ENCODE assay signal across 2 cellular contexts in the genomic region with DNA sequence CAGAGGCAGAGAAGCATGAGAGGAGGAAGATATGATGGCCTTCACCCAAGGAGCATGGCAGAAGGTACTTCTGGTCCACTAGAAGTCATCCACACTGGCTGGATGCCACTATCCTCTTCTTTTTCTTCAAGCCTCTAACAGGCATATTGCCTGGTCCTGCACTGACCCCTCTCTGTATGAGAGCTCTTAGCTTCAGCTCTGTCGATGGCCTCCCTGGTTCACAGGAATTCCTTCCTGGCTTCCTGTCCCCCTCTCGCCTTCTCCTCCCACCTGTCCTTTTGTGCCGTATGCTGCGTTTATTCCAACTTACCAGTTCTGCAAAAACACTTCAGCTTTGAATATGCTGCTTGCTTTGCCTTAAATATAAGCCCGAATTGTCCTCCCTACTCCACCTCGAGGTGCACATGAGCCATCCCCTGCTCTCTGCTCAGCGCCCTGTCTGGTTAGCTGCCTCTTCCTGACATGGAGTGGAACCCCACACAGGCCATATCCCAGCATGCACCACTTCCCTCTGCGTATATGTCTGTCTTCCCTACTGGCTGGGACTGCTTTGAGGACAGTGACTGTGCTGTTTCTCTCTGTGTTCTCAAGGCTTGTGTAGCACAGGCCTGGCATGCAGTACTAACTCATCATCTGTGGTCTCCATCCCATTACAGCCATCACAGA.
TF ChIP-seq lines count a peak whose summit lies in the region.

No MANE protein-coding gene starts in this region.

TF ChIP-seq in A549, 52 proteins besides CTCF, POLR2A, EP300 and RAD21 (continued from another document):
- TF ChIP-seq, protein P1, sequence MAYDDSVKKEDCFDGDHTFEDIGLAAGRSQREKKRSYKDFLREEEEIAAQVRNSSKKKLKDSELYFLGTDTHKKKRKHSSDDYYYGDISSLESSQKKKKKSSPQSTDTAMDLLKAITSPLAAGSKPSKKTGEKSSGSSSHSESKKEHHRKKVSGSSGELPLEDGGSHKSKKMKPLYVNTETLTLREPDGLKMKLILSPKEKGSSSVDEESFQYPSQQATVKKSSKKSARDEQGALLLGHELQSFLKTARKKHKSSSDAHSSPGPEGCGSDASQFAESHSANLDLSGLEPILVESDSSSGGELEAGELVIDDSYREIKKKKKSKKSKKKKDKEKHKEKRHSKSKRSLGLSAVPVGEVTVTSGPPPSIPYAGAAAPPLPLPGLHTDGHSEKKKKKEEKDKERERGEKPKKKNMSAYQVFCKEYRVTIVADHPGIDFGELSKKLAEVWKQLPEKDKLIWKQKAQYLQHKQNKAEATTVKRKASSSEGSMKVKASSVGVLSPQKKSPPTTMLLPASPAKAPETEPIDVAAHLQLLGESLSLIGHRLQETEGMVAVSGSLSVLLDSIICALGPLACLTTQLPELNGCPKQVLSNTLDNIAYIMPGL (CRISPR knock-in tag; IDR thresholded peaks at IDR 0.05; ENCODE audit: borderline replicate concordance): no peak
- TF ChIP-seq JUNB (IDR thresholded peaks at IDR 0.05) (no peak), FOSB (CRISPR knock-in tag; IDR thresholded peaks at IDR 0.05) (no peak), MAFK (IDR thresholded peaks at IDR 0.05; ENCODE audit: partially characterized antibody) (no peak)

TF ChIP-seq in GM12878, 131 proteins besides CTCF, POLR2A, EP300 and RAD21 (continued from another document):
- TF ChIP-seq, protein P2, sequence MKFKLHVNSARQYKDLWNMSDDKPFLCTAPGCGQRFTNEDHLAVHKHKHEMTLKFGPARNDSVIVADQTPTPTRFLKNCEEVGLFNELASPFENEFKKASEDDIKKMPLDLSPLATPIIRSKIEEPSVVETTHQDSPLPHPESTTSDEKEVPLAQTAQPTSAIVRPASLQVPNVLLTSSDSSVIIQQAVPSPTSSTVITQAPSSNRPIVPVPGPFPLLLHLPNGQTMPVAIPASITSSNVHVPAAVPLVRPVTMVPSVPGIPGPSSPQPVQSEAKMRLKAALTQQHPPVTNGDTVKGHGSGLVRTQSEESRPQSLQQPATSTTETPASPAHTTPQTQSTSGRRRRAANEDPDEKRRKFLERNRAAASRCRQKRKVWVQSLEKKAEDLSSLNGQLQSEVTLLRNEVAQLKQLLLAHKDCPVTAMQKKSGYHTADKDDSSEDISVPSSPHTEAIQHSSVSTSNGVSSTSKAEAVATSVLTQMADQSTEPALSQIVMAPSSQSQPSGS (IDR thresholded peaks at IDR 0.05; ENCODE audit: low read length): no peak
- TF ChIP-seq, protein P3, sequence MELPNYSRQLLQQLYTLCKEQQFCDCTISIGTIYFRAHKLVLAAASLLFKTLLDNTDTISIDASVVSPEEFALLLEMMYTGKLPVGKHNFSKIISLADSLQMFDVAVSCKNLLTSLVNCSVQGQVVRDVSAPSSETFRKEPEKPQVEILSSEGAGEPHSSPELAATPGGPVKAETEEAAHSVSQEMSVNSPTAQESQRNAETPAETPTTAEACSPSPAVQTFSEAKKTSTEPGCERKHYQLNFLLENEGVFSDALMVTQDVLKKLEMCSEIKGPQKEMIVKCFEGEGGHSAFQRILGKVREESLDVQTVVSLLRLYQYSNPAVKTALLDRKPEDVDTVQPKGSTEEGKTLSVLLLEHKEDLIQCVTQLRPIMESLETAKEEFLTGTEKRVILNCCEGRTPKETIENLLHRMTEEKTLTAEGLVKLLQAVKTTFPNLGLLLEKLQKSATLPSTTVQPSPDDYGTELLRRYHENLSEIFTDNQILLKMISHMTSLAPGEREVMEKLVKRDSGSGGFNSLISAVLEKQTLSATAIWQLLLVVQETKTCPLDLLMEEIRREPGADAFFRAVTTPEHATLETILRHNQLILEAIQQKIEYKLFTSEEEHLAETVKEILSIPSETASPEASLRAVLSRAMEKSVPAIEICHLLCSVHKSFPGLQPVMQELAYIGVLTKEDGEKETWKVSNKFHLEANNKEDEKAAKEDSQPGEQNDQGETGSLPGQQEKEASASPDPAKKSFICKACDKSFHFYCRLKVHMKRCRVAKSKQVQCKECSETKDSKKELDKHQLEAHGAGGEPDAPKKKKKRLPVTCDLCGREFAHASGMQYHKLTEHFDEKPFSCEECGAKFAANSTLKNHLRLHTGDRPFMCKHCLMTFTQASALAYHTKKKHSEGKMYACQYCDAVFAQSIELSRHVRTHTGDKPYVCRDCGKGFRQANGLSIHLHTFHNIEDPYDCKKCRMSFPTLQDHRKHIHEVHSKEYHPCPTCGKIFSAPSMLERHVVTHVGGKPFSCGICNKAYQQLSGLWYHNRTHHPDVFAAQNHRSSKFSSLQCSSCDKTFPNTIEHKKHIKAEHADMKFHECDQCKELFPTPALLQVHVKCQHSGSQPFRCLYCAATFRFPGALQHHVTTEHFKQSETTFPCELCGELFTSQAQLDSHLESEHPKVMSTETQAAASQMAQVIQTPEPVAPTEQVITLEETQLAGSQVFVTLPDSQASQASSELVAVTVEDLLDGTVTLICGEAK (IDR thresholded peaks at IDR 0.05; ENCODE audit: borderline replicate concordance): no peak
- TF ChIP-seq RFX5 (IDR thresholded peaks at IDR 0.05; ENCODE audit: low read depth, low read length) (no peak), MYB (IDR thresholded peaks at IDR 0.05; ENCODE audit: borderline replicate concordance, low read depth, low read length) (no peak), BRCA1 (IDR thresholded peaks at IDR 0.05; ENCODE audit: low read depth, low read length) (no peak), CHD1 (IDR thresholded peaks at IDR 0.05; ENCODE audit: low read depth, low read length) (no peak), CEBPB (IDR thresholded peaks at IDR 0.05; ENCODE audit: borderline replicate concordance in 1 of 2, low read depth in 2 of 2, low read length in 2 of 2) (no peak), NR2F1 (conservative IDR thresholded peaks at IDR 0.05) (no peak), NR2C2 (IDR thresholded peaks at IDR 0.05; ENCODE audit: borderline replicate concordance, control insufficient read depth, insufficient read length, low read depth) (no peak), SUZ12 (IDR thresholded peaks at IDR 0.05; ENCODE audit: unreplicated experiment) (no peak), ZNF24 (IDR thresholded peaks at IDR 0.05) (no peak), EZH2 (IDR thresholded peaks at IDR 0.05; ENCODE audit: borderline replicate concordance, control insufficient read depth, low read depth, low read length) (no peak)
- TF ChIP-seq, protein P4, sequence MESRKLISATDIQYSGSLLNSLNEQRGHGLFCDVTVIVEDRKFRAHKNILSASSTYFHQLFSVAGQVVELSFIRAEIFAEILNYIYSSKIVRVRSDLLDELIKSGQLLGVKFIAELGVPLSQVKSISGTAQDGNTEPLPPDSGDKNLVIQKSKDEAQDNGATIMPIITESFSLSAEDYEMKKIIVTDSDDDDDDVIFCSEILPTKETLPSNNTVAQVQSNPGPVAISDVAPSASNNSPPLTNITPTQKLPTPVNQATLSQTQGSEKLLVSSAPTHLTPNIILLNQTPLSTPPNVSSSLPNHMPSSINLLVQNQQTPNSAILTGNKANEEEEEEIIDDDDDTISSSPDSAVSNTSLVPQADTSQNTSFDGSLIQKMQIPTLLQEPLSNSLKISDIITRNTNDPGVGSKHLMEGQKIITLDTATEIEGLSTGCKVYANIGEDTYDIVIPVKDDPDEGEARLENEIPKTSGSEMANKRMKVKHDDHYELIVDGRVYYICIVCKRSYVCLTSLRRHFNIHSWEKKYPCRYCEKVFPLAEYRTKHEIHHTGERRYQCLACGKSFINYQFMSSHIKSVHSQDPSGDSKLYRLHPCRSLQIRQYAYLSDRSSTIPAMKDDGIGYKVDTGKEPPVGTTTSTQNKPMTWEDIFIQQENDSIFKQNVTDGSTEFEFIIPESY (IDR thresholded peaks at IDR 0.05): no peak
- TF ChIP-seq, protein P5, sequence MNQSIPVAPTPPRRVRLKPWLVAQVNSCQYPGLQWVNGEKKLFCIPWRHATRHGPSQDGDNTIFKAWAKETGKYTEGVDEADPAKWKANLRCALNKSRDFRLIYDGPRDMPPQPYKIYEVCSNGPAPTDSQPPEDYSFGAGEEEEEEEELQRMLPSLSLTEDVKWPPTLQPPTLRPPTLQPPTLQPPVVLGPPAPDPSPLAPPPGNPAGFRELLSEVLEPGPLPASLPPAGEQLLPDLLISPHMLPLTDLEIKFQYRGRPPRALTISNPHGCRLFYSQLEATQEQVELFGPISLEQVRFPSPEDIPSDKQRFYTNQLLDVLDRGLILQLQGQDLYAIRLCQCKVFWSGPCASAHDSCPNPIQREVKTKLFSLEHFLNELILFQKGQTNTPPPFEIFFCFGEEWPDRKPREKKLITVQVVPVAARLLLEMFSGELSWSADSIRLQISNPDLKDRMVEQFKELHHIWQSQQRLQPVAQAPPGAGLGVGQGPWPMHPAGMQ (IDR thresholded peaks at IDR 0.05; ENCODE audit: borderline replicate concordance): no peak
